26 cellular contexts compared by ENCODE assay signal in the genomic region with DNA sequence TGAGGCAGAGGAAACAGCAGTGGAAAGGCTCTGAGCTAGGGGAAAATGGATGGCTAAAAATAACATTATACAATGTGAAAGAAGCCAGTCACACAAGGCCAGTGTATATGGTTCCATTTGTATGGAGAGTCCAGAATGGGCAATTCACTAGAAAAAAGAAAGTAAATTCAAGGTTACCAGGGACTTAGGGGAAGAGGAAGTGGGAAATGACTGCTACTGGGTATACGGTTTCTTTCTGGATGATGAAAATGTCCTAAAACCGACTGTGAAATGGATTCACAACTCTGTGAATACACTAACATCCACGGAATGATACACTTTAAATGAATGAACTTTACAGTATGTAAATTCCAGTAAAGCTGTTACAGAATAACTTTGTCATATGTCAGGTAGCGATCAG.
"Had no signal": no experiment of that assay in that cellular context is flagged by ENCODE, and none has a peak within 500 bp of the region (broad histone marks: within the 10 kb centered on the region; RNA-seq: fewer than 3 reads in every experiment).

No MANE protein-coding gene starts in this region.

- H3K9me3 ChIP-seq: esophagus muscularis mucosa, left ventricle myocardium inferior, spleen, thyroid gland, upper lobe of right lung had no signal

- FAIRE-seq: astrocyte, colon, frontal cortex had no signal

- H3K27ac ChIP-seq: dorsolateral prefrontal cortex, esophagus muscularis mucosa, hepatocyte, left ventricle myocardium inferior, spleen, thyroid gland, upper lobe of right lung had no signal

- H3K4me3 ChIP-seq: dorsolateral prefrontal cortex, esophagus muscularis mucosa, hepatocyte, left ventricle myocardium inferior, spleen, thyroid gland, upper lobe of right lung had no signal

- H3K36me3 ChIP-seq: esophagus muscularis mucosa, left ventricle myocardium inferior, spleen, thyroid gland, upper lobe of right lung had no signal

- H3K9me3 Mint-ChIP-seq: activated naive CD8-positive, alpha-beta T cell treated with anti-CD3 and anti-CD28 coated beads for 36 hours; activated T-cell treated with anti-CD3 and anti-CD28 coated beads, Interleukin-2, amount 50 U/mL, for 4 hours; effector memory CD8-positive, alpha-beta T cell; mesothelial cell of epicardium; natural killer cell treated with Interleukin-12 subunit alpha and Interleukin-12 subunit beta and Interleukin-15 and Interleukin-18, amount 100 ng/mL, for 72 hours; WTC11 had no signal

- H3K4me1 Mint-ChIP-seq: activated naive CD8-positive, alpha-beta T cell treated with anti-CD3 and anti-CD28 coated beads for 36 hours; mesothelial cell of epicardium had no signal

- H3K4me1 ChIP-seq: esophagus muscularis mucosa, thyroid gland, upper lobe of right lung had no signal

- H3K27ac Mint-ChIP-seq: activated naive CD8-positive, alpha-beta T cell treated with anti-CD3 and anti-CD28 coated beads for 36 hours; effector memory CD8-positive, alpha-beta T cell; mesothelial cell of epicardium; natural killer cell treated with Interleukin-12 subunit alpha and Interleukin-12 subunit beta and Interleukin-15 and Interleukin-18, amount 100 ng/mL, for 72 hours; progenitor cell of endocrine pancreas; WTC11 had no signal

- H3K27me3 ChIP-seq: dorsolateral prefrontal cortex, esophagus muscularis mucosa, hepatocyte, thyroid gland, upper lobe of right lung had no signal

- H3K4me3 Mint-ChIP-seq: activated naive CD8-positive, alpha-beta T cell treated with anti-CD3 and anti-CD28 coated beads for 36 hours; activated T-cell treated with anti-CD3 and anti-CD28 coated beads, Interleukin-2, amount 50 U/mL, for 4 hours; effector memory CD8-positive, alpha-beta T cell; mesothelial cell of epicardium; natural killer cell treated with Interleukin-12 subunit alpha and Interleukin-12 subunit beta and Interleukin-15 and Interleukin-18, amount 100 ng/mL, for 72 hours; WTC11 had no signal

- DNase-seq: activated CD4-positive, alpha-beta T cell treated with anti-CD3 and anti-CD28 coated beads, Interleukin-2, amount 50 U/mL, for 4 hours; activated CD8-positive, alpha-beta memory T cell treated with anti-CD3 and anti-CD28 coated beads for 24 hours; activated CD8-positive, alpha-beta memory T cell treated with anti-CD3 and anti-CD28 coated beads, Interleukin-2, amount 50 U/mL, for 48 hours; activated naive CD4-positive, alpha-beta T cell treated with Interleukin-2 at 50 U/mL for 16 hours; activated naive CD8-positive, alpha-beta T cell treated with anti-CD3 and anti-CD28 coated beads for 36 hours; activated T-cell treated with anti-CD3 and anti-CD28 coated beads, Interleukin-2, amount 50 U/mL, for 4 hours; central memory CD4-positive, alpha-beta T cell; dorsolateral prefrontal cortex; effector memory CD8-positive, alpha-beta T cell; glutamatergic neuron; kidney glomerular epithelial cell; left ventricle myocardium inferior; spleen; stimulated activated CD4-positive, alpha-beta T cell treated with anti-CD3 and anti-CD28 coated beads, Interleukin-4, amount 100 ng/mL, for 1 hour; stimulated activated naive CD8-positive, alpha-beta T cell treated with anti-CD3 and anti-CD28 coated beads, Interleukin-15, Interleukin-2, amounts not matched to agents 100 U/mL and 50 U/mL, for 24 hours; thyroid gland; upper lobe of right lung had no signal

- H3K36me3 Mint-ChIP-seq: activated naive CD8-positive, alpha-beta T cell treated with anti-CD3 and anti-CD28 coated beads for 36 hours; mesothelial cell of epicardium; natural killer cell treated with Interleukin-12 subunit alpha and Interleukin-12 subunit beta and Interleukin-15 and Interleukin-18, amount 100 ng/mL, for 72 hours; WTC11 had no signal

- ATAC-seq: activated T-cell treated with anti-CD3 and anti-CD28 coated beads, Interleukin-2, amount 50 U/mL, for 4 hours; effector memory CD8-positive, alpha-beta T cell; natural killer cell treated with Interleukin-12 subunit alpha and Interleukin-12 subunit beta and Interleukin-15 and Interleukin-18, amount 100 ng/mL, for 72 hours; stimulated activated naive CD8-positive, alpha-beta T cell treated with anti-CD3 and anti-CD28 coated beads, Interleukin-15, Interleukin-2, amounts not matched to agents 100 U/mL and 50 U/mL, for 24 hours; upper lobe of right lung; WTC11 had no signal
